Comparison of ENCODE assay signal across 1 cellular context in genomic region chr17:64147110-64148016, GRCh38.
TF ChIP-seq lines count a peak whose summit lies in the region.

No MANE protein-coding gene starts in this region.

TF ChIP-seq in HepG2, 621 proteins besides CTCF, POLR2A, EP300 and RAD21 (continued from another document and continues in another):
- no peak for TF ChIP-seq THAP9 (CRISPR knock-in tag; IDR thresholded peaks at IDR 0.05; ENCODE audit: borderline replicate concordance)
- no peak; the same call in 1 of the 2 replicates for TF ChIP-seq ZNF639 (CRISPR knock-in tag; conservative IDR thresholded peaks at IDR 0.05)
- no peak for TF ChIP-seq ZZZ3 (CRISPR knock-in tag; IDR thresholded peaks at IDR 0.05; ENCODE audit: borderline replicate concordance)
- peak; percentile 41; the same call in 1 of the 2 replicates for TF ChIP-seq NKX3-1 (CRISPR knock-in tag; IDR thresholded peaks at IDR 0.05)
- no peak for TF ChIP-seq ZNF572 (CRISPR knock-in tag; IDR thresholded peaks at IDR 0.05)
- no peak for TF ChIP-seq MAZ (IDR thresholded peaks at IDR 0.05; ENCODE audit: borderline replicate concordance, low read depth, low read length)
- TF ChIP-seq MAZ (CRISPR knock-in tag; IDR thresholded peaks at IDR 0.05; ENCODE audit: low read depth) = no peak
- TF ChIP-seq MYNN (CRISPR knock-in tag; IDR thresholded peaks at IDR 0.05; ENCODE audit: low read depth) = no peak
- peak; percentile 70; the same call in 1 of the 2 replicates for TF ChIP-seq SNAI1 (CRISPR knock-in tag; IDR thresholded peaks at IDR 0.05; ENCODE audit: borderline replicate concordance)
- no peak; the same call in 1 of the 2 replicates for TF ChIP-seq AHR (CRISPR knock-in tag; IDR thresholded peaks at IDR 0.05)
- TF ChIP-seq NR0B2 (CRISPR knock-in tag; IDR thresholded peaks at IDR 0.05) = no peak
- TF ChIP-seq ESRRA (CRISPR knock-in tag; IDR thresholded peaks at IDR 0.05; ENCODE audit: low read depth) = 0 out of 2 replicates have a peak, but pooled peaks have one; percentile 13
- no peak; the same call in 1 of the 2 replicates for TF ChIP-seq ZNF557 (CRISPR knock-in tag; IDR thresholded peaks at IDR 0.05)
- TF ChIP-seq CEBPZ (IDR thresholded peaks at IDR 0.05; ENCODE audit: low read length) = no peak
- no peak; the same call in 1 of the 2 replicates for TF ChIP-seq ZNF263 (CRISPR knock-in tag; IDR thresholded peaks at IDR 0.05)
- no peak for TF ChIP-seq ZNF446 (CRISPR knock-in tag; IDR thresholded peaks at IDR 0.05)
- TF ChIP-seq CC2D1A (CRISPR knock-in tag; IDR thresholded peaks at IDR 0.05) = no peak
- no peak for TF ChIP-seq ZNF496 (CRISPR knock-in tag; IDR thresholded peaks at IDR 0.05; ENCODE audit: insufficient replicate concordance)
- TF ChIP-seq KDM5B (CRISPR knock-in tag; IDR thresholded peaks at IDR 0.05; ENCODE audit: borderline replicate concordance) = no peak
- TF ChIP-seq GTF3A (CRISPR knock-in tag; conservative IDR thresholded peaks at IDR 0.05) = no peak
- TF ChIP-seq ZNF784 (CRISPR knock-in tag; IDR thresholded peaks at IDR 0.05; ENCODE audit: borderline replicate concordance) = no peak; the same call in 1 of the 2 replicates
- TF ChIP-seq POLR2G (IDR thresholded peaks at IDR 0.05; ENCODE audit: low read depth, low read length) = peak; percentile 89
- no peak for TF ChIP-seq JDP2 (CRISPR knock-in tag; IDR thresholded peaks at IDR 0.05; ENCODE audit: borderline replicate concordance)
- TF ChIP-seq ZNF891 (CRISPR knock-in tag; IDR thresholded peaks at IDR 0.05) = no peak
- TF ChIP-seq ZFP1 (CRISPR knock-in tag; IDR thresholded peaks at IDR 0.05) = no peak
- TF ChIP-seq ZNF512 (CRISPR knock-in tag; IDR thresholded peaks at IDR 0.05) = no peak
- peak; percentile 61; the same call in 1 of the 2 replicates for TF ChIP-seq NCOA1 (CRISPR knock-in tag; IDR thresholded peaks at IDR 0.05)
- no peak for TF ChIP-seq FUBP1 (CRISPR knock-in tag; IDR thresholded peaks at IDR 0.05; ENCODE audit: borderline replicate concordance)
- no peak for TF ChIP-seq DPF2 (CRISPR knock-in tag; IDR thresholded peaks at IDR 0.05; ENCODE audit: borderline replicate concordance, low read depth)
- TF ChIP-seq ZNF781 (CRISPR knock-in tag; IDR thresholded peaks at IDR 0.05; ENCODE audit: borderline replicate concordance, not compliant biosample characterization) = no peak
- TF ChIP-seq WIZ (CRISPR knock-in tag; IDR thresholded peaks at IDR 0.05) = no peak
- TF ChIP-seq RFXANK (CRISPR knock-in tag; IDR thresholded peaks at IDR 0.05) = no peak; the same call in 1 of the 2 replicates
- TF ChIP-seq ZNF816 (CRISPR knock-in tag; IDR thresholded peaks at IDR 0.05; ENCODE audit: borderline replicate concordance) = no peak
- no peak for TF ChIP-seq ZNF562 (CRISPR knock-in tag; IDR thresholded peaks at IDR 0.05; ENCODE audit: borderline replicate concordance)
- TF ChIP-seq AGO2 (optimal IDR thresholded peaks at IDR 0.05; ENCODE audit: low read depth, low read length) = peak; percentile 98
- TF ChIP-seq ZBTB38 (CRISPR knock-in tag; IDR thresholded peaks at IDR 0.05) = no peak
- TF ChIP-seq ISX (CRISPR knock-in tag; conservative IDR thresholded peaks at IDR 0.05) = 0 out of 2 replicates have a peak, but pooled peaks have one; percentile 37
- no peak for TF ChIP-seq HNRNPLL (IDR thresholded peaks at IDR 0.05; ENCODE audit: low read depth, low read length, poor library complexity, severe bottlenecking)
- peak; percentile 50; the same call in 1 of the 2 replicates for TF ChIP-seq CBX5 (CRISPR knock-in tag; IDR thresholded peaks at IDR 0.05; ENCODE audit: borderline replicate concordance)
- peak; percentile 68 for TF ChIP-seq BRCA1 (CRISPR knock-in tag; IDR thresholded peaks at IDR 0.05)
- TF ChIP-seq SKI (IDR thresholded peaks at IDR 0.05; ENCODE audit: partially characterized antibody) = no peak
- peak; percentile 81; the same call in 1 of the 2 replicates for TF ChIP-seq KLF12 (CRISPR knock-in tag; IDR thresholded peaks at IDR 0.05; ENCODE audit: borderline replicate concordance)
- no peak for TF ChIP-seq ZHX1 (CRISPR knock-in tag; IDR thresholded peaks at IDR 0.05; ENCODE audit: low read depth)
- no peak for TF ChIP-seq ZNF501 (CRISPR knock-in tag; IDR thresholded peaks at IDR 0.05)
- TF ChIP-seq ZNF691 (CRISPR knock-in tag; IDR thresholded peaks at IDR 0.05; ENCODE audit: borderline replicate concordance, low read depth) = no peak
- TF ChIP-seq ARNT2 (CRISPR knock-in tag; IDR thresholded peaks at IDR 0.05; ENCODE audit: low read depth) = no peak; the same call in 1 of the 2 replicates
- TF ChIP-seq ZEB1 (IDR thresholded peaks at IDR 0.05; ENCODE audit: insufficient replicate concordance, low read depth) = peak; percentile 88
- TF ChIP-seq IRF2 (CRISPR knock-in tag; IDR thresholded peaks at IDR 0.05) = peak; percentile 11; the same call in 1 of the 2 replicates
- no peak for TF ChIP-seq ZNF589 (CRISPR knock-in tag; conservative IDR thresholded peaks at IDR 0.05)
- no peak for TF ChIP-seq TAF1 (CRISPR knock-in tag; IDR thresholded peaks at IDR 0.05)
